Comparison of ENCODE assay signal across 19 cellular contexts in the genomic region with DNA sequence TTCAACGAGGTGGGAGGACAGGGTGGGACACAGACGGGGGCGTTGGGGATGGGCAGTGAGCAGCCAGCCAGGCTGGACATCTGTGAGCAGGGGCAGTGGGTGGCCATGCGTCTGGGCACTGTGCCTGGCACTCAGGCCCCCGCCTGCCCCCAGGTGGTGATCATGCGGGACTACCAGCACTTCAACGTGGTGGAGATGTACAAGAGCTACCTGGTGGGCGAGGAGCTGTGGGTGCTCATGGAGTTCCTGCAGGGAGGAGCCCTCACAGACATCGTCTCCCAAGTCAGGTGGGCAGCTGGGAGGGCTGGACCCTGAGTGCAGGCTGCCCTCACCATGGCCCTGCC. TPM values are rescaled to one million over a fixed set of nuclear protein-coding genes. Genes with fewer than 3 reads are reported as not detected.
DNase-seq lines count a peak whose midpoint lies in the region; ATAC-seq, FAIRE-seq and TF ChIP-seq lines count a peak whose summit lies in the region.
"Had no signal": no experiment of that assay in that cellular context is flagged by ENCODE, and none has a peak within 500 bp of the region (broad histone marks: within the 10 kb centered on the region; RNA-seq: fewer than 3 reads in every experiment).

No MANE protein-coding gene starts in this region.

- ATAC-seq in CD4-positive, alpha-beta T cell (ENCODE audit: poor library complexity), result peak; percentile 33
- ATAC-seq in GM23338, result peak; percentile 9; the same call in 2 of the 3 replicates

- H3K27me3 ChIP-seq in CD4-positive, alpha-beta T cell (ENCODE audit: control insufficient read depth, insufficient read depth, low read length), result peaks cover 5% of the 10 kb centered on the region
- H3K27me3 ChIP-seq in GM23338 (ENCODE audit: insufficient read depth) (no peaks in the 10 kb centered on the region), keratinocyte (ENCODE audit: control insufficient read depth, extremely low read depth, insufficient read depth, low read length) (no peaks in the 10 kb centered on the region)

- no peak for TF ChIP-seq CTCF in CD4-positive, alpha-beta T cell (IDR thresholded peaks at IDR 0.05)
- TF ChIP-seq CTCF in GM23338 (conservative IDR thresholded peaks at IDR 0.05; ENCODE audit: low read depth in 2 of 2) (peak in 1 of 2 experiments; percentile 18; a peak in 2 of 4 replicates), keratinocyte (optimal IDR thresholded peaks at IDR 0.05 in 1 of 3, IDR thresholded peaks at IDR 0.05 in 1 of 3, conservative IDR thresholded peaks at IDR 0.05 in 1 of 3; ENCODE audit: extremely low read depth in 1 of 3, insufficient read depth in 2 of 3, low read length in 3 of 3) (peak; percentile 29 to 69 (median 43)), endothelial cell (IDR thresholded peaks at IDR 0.05; ENCODE audit: unreplicated experiment) (no peak), lower leg skin (IDR thresholded peaks at IDR 0.05) (no peak)

- H3K4me1 Mint-ChIP-seq in CD4-positive, alpha-beta T cell (ENCODE audit: low read depth), result peaks cover 7% of the 10 kb centered on the region
- peaks cover 23% of the 10 kb centered on the region for H3K4me1 Mint-ChIP-seq in GM23338
- H3K4me1 Mint-ChIP-seq in endothelial cell (ENCODE audit: unreplicated experiment), result peaks cover 21% of the 10 kb centered on the region

- POLR2A ChIA-PET in CD4-positive, alpha-beta T cell (lab: Charles Lee), result interaction anchor here (0.6 kb wide), 1 partner anchor 77 kb away, joined by 3 read pairs; no protein-coding TSS in a partner anchor

- H2AFZ ChIP-seq in GM23338, result no peak overlapping the region
- H2AFZ ChIP-seq in keratinocyte (ENCODE audit: control insufficient read depth, low read length), result no peak overlapping the region

- no peaks in the 10 kb centered on the region for H3K9me2 ChIP-seq in GM23338 (ENCODE audit: insufficient read depth)

- dilution Hi-C loops in keratinocyte (cut with MboI; ENCODE audit: extremely low pct_ligation_motif_present, low sequenced_read_pairs), result loop anchor here (5.0 kb wide), 1 partner anchor 55 kb away; no protein-coding TSS in a partner anchor

- H3K27me3 Mint-ChIP-seq in CD4-positive, alpha-beta T cell, result peaks cover 6% of the 10 kb centered on the region
- H3K27me3 Mint-ChIP-seq in GM23338 (ENCODE audit: insufficient read depth, low read depth, poor library complexity) (peaks cover 20% of the 10 kb centered on the region), endothelial cell (ENCODE audit: unreplicated experiment) (peaks cover 2% of the 10 kb centered on the region)

- no peaks in the 10 kb centered on the region for H3K4me1 ChIP-seq in GM23338 (ENCODE audit: insufficient read depth)
- H3K4me1 ChIP-seq in keratinocyte (ENCODE audit: control insufficient read depth, extremely low read depth, insufficient read depth, low read length), result no peaks in the 10 kb centered on the region

- CTCF ChIA-PET in CD4-positive, alpha-beta T cell (lab: Charles Lee), result interaction anchor here (0.6 to 3.5 kb wide), 3 partner anchors 55 to 226 kb away, joined by 3 to 46 read pairs (median 27); no protein-coding TSS in a partner anchor

- WGBS in lower leg skin, 2 donors, result 56 to 60% methylated on average over 7 to 9 of the region's 9 CpGs

- H3K9me1 ChIP-seq in keratinocyte (ENCODE audit: control insufficient read depth, extremely low read depth, insufficient read depth, low read length), result no peaks in the 10 kb centered on the region

- H3K79me2 ChIP-seq in GM23338 (replicated peaks; ENCODE audit: insufficient read depth) (no peaks in the 10 kb centered on the region), keratinocyte (ENCODE audit: control insufficient read depth, insufficient read depth, low read length) (no peaks in the 10 kb centered on the region)

- H3K27ac Mint-ChIP-seq in CD4-positive, alpha-beta T cell, result no peak overlapping the region
- H3K27ac Mint-ChIP-seq in GM23338, result no peak overlapping the region
- no peak overlapping the region for H3K27ac Mint-ChIP-seq in endothelial cell (ENCODE audit: unreplicated experiment)
- H3K27ac Mint-ChIP-seq: CD4-positive, alpha-beta memory T cell had no signal

- no peak for TF ChIP-seq POLR2A in lower leg skin (IDR thresholded peaks at IDR 0.05)

- DNase-seq in CD4-positive, alpha-beta T cell, result no peak
- DNase-seq in GM23338 (ENCODE audit: low spot score) (no peak), SK-MEL-5 (ENCODE audit: low read depth, low spot score) (peak; percentile 51), keratinocyte (ENCODE audit: low read depth, low spot score) (no peak), endothelial cell (ENCODE audit: low spot score) (no peak), lower leg skin (ENCODE audit: low spot score in 2 of 2) (no peak), NCI-H526 treated with DMSO at 0.1 percent for 48 hours (lab: John Stamatoyannopoulos, UW) (no peak), ecto neural progenitor cell (ENCODE audit: low spot score) (no peak)
- DNase-seq: activated CD4-positive, alpha-beta T cell treated with anti-CD3 and anti-CD28 coated beads, Interleukin-2, amount 50 U/mL, for 48 hours; activated gamma-delta T cell treated with Interleukin-2 at 50 U/mL for 16 hours; CD4-positive, alpha-beta memory T cell; cerebellar nuclear complex; NCI-H2029; OCI-M1; retina had no signal

- no peaks in the 10 kb centered on the region for H3K36me3 ChIP-seq in GM23338 (ENCODE audit: insufficient read depth)
- peaks cover 40 to 41% of the 10 kb centered on the region in 2 experiments for H3K36me3 ChIP-seq in keratinocyte (ENCODE audit: control insufficient read depth in 2 of 2, extremely low read depth in 1 of 2, insufficient read depth in 2 of 2, low read length in 2 of 2)

- FAIRE-seq in keratinocyte (lab: Jason Lieb, UNC), result no peak
- FAIRE-seq: islet of Langerhans had no signal

- H3K27ac ChIP-seq in CD4-positive, alpha-beta T cell (ENCODE audit: low read depth, low read length), result no peak overlapping the region
- H3K27ac ChIP-seq in GM23338 (ENCODE audit: low read depth), result no peak overlapping the region
- no peak overlapping the region for H3K27ac ChIP-seq in keratinocyte (ENCODE audit: control insufficient read depth, insufficient read depth, low read length)

- no peaks in the 10 kb centered on the region for H3K9me3 ChIP-seq in CD4-positive, alpha-beta T cell (ENCODE audit: control insufficient read depth, low read length)
- no peaks in the 10 kb centered on the region for H3K9me3 ChIP-seq in keratinocyte (ENCODE audit: control insufficient read depth, low read depth, low read length)

- no peak overlapping the region for H3K4me3 ChIP-seq in GM23338
- H3K4me3 ChIP-seq in keratinocyte (ENCODE audit: control insufficient read depth in 2 of 3, extremely low read depth in 1 of 3, insufficient read depth in 2 of 3, low read depth in 1 of 3, low read length in 3 of 3), result no peak overlapping the region
- H3K4me3 ChIP-seq in lower leg skin (ENCODE audit: low read depth, poor library complexity, severe bottlenecking), result no peak overlapping the region

- no peak overlapping the region for H3K9ac ChIP-seq in keratinocyte (ENCODE audit: control insufficient read depth, extremely low read depth, insufficient read depth, low read length)

- H4K20me1 ChIP-seq in GM23338 (replicated peaks; ENCODE audit: insufficient read depth) (no peaks in the 10 kb centered on the region), keratinocyte (ENCODE audit: control insufficient read depth, extremely low read depth, insufficient read depth, low read length) (no peaks in the 10 kb centered on the region)

- no peaks in the 10 kb centered on the region for H3K36me3 Mint-ChIP-seq in CD4-positive, alpha-beta T cell (ENCODE audit: low read depth)
- no peaks in the 10 kb centered on the region; the same call in 2 of the 3 replicates for H3K36me3 Mint-ChIP-seq in GM23338 (ENCODE audit: low read depth)
- H3K36me3 Mint-ChIP-seq in endothelial cell (ENCODE audit: low read depth, unreplicated experiment), result no peaks in the 10 kb centered on the region
- H3K36me3 Mint-ChIP-seq: CD4-positive, alpha-beta memory T cell had no signal

- intact Hi-C loops in CD4-positive, alpha-beta T cell (cut with DNase I, micrococcal nuclease), result loop anchor here (5.0 to 10.0 kb wide), 3 partner anchors 385 to 1568 kb away; no protein-coding TSS in a partner anchor
- intact Hi-C loops in lower leg skin (cut with DNase I; ENCODE audit: low total_unique reads), result loop anchor here (5.0 kb wide), 1 partner anchor 55 kb away; no protein-coding TSS in a partner anchor

- no peaks in the 10 kb centered on the region for H3K9me3 Mint-ChIP-seq in CD4-positive, alpha-beta T cell
- H3K9me3 Mint-ChIP-seq in GM23338 (no peaks in the 10 kb centered on the region), endothelial cell (ENCODE audit: unreplicated experiment) (no peaks in the 10 kb centered on the region)
- H3K9me3 Mint-ChIP-seq: CD4-positive, alpha-beta memory T cell had no signal

- in situ Hi-C loops in SK-MEL-5 (cut with HindIII; ENCODE audit: low pct_unique_long_range_greater_than_20kb, low sequenced_read_pairs), result no loop called here

- H3F3A ChIP-seq in GM23338 (replicated peaks; ENCODE audit: low read depth), result no peaks in the 10 kb centered on the region

- no peak overlapping the region for H3K4me3 Mint-ChIP-seq in CD4-positive, alpha-beta T cell
- H3K4me3 Mint-ChIP-seq in GM23338 (no peak overlapping the region), endothelial cell (ENCODE audit: unreplicated experiment) (no peak overlapping the region)
- H3K4me3 Mint-ChIP-seq: CD4-positive, alpha-beta memory T cell had no signal

- H3K4me2 ChIP-seq in GM23338 (no peak overlapping the region), keratinocyte (ENCODE audit: control insufficient read depth, extremely low read depth, insufficient read depth, low read depth, low read length) (no peak overlapping the region)

RNA-seq across cellular contexts. Expression of a gene that starts 10.2 kb away (rescaled TPM):
- not detected for total RNA-seq in CD4-positive, alpha-beta T cell
- 0.59 and 0.74 TPM in 2 replicates for total RNA-seq in GM23338 (2014; rRNA removed; shearing (Covaris generic))
- polyA plus RNA-seq in GM23338 (2016; fragmentation: Nextera tagmentation; extraction: Ambion mirVana) (not detected in 2 replicates), keratinocyte (not detected in 3 replicates)
- total RNA-seq in SK-MEL-5 (2014; rRNA removed; shearing (Covaris generic)), result 0.16 and 0.29 TPM in 2 replicates
- polyA plus RNA-seq in SK-MEL-5 (2015; cell fraction: cytosol; rRNA removed), result not detected in 2 replicates
- polyA plus RNA-seq in SK-MEL-5 (2015; cell fraction: nucleus; rRNA removed), result not detected in 2 replicates
- not detected for polyA plus RNA-seq in keratinocyte (2011; ENCODE audit: low read depth)
- polyA plus RNA-seq in keratinocyte (2011; cell fraction: cytosol; rRNA removed), result not detected in 2 replicates
- not detected in 2 replicates for polyA plus RNA-seq in keratinocyte (2011; cell fraction: nucleus; rRNA removed)
- not detected in 2 replicates for polyA plus RNA-seq in keratinocyte (2012; ENCODE audit: low replicate concordance)
- not detected in 3 replicates for polyA minus RNA-seq in keratinocyte
- not detected for polyA minus RNA-seq in keratinocyte (2011; cell fraction: cytosol; rRNA and poly(A)+ RNA removed)
- polyA minus RNA-seq in keratinocyte (2011; cell fraction: nucleus; rRNA and poly(A)+ RNA removed), result not detected in 2 replicates
- total RNA-seq in endothelial cell (ENCODE audit: unreplicated experiment) (not detected), lower leg skin (not detected)
- total RNA-seq: CD4-positive, alpha-beta memory T cell; myocyte; T-helper 1 cell treated with Interleukin-12 subunit alpha and Interleukin-12 subunit beta and Interleukin-4 antibody, amounts not matched to agents 30 ng/mL and 1 ng/mL, for 36 hours had no signal
- polyA plus RNA-seq: CD4-positive, alpha-beta memory T cell had no signal

RNA-seq across cellular contexts. Expression of a gene that starts 33.8 kb away (rescaled TPM):
- under 1 TPM; 0.34 to 0.36 TPM for total RNA-seq in CD4-positive, alpha-beta T cell
- total RNA-seq in GM23338 (2014; rRNA removed; shearing (Covaris generic)), result 6.6 and 20.0 TPM in 2 replicates
- polyA plus RNA-seq in GM23338 (2016; fragmentation: Nextera tagmentation; extraction: Ambion mirVana) (2.4 and 2.9 TPM in 2 replicates), keratinocyte (9.6 to 19.2 TPM (median 11.5 TPM) in 3 replicates)
- not detected in 2 replicates for total RNA-seq in SK-MEL-5 (2014; rRNA removed; shearing (Covaris generic))
- polyA plus RNA-seq in SK-MEL-5 (2015; cell fraction: cytosol; rRNA removed), result not detected in 2 replicates
- not detected in 2 replicates for polyA plus RNA-seq in SK-MEL-5 (2015; cell fraction: nucleus; rRNA removed)
- polyA plus RNA-seq in keratinocyte (2011; ENCODE audit: low read depth), result 4.4 TPM
- polyA plus RNA-seq in keratinocyte (2011; cell fraction: cytosol; rRNA removed), result 8.9 and 16.2 TPM in 2 replicates
- polyA plus RNA-seq in keratinocyte (2011; cell fraction: nucleus; rRNA removed), result 19.8 and 25.6 TPM in 2 replicates
- polyA plus RNA-seq in keratinocyte (2012; ENCODE audit: low replicate concordance), result 11.2 and 18.3 TPM in 2 replicates
- 14.0 to 20.3 TPM (median 15.3 TPM) in 3 replicates for polyA minus RNA-seq in keratinocyte
- 51.4 TPM for polyA minus RNA-seq in keratinocyte (2011; cell fraction: cytosol; rRNA and poly(A)+ RNA removed)
- polyA minus RNA-seq in keratinocyte (2011; cell fraction: nucleus; rRNA and poly(A)+ RNA removed), result 15.9 and 22.1 TPM in 2 replicates
- total RNA-seq in endothelial cell (ENCODE audit: unreplicated experiment) (0.31 TPM), lower leg skin (10 to 100 TPM; 48.3 to 83.9 (median 70.4) TPM)
- total RNA-seq: H4 had no signal

RNA-seq across cellular contexts. Expression of a gene that starts 35.0 kb away (rescaled TPM):
- total RNA-seq in CD4-positive, alpha-beta T cell, result 100 to 1,000 TPM; 206 to 222 TPM
- 8.5 and 13.8 TPM in 2 replicates for total RNA-seq in GM23338 (2014; rRNA removed; shearing (Covaris generic))
- polyA plus RNA-seq in GM23338 (2016; fragmentation: Nextera tagmentation; extraction: Ambion mirVana) (7.5 and 9.5 TPM in 2 replicates), keratinocyte (0.52 to 1.1 TPM (median 0.73 TPM) in 3 replicates)
- total RNA-seq in SK-MEL-5 (2014; rRNA removed; shearing (Covaris generic)), result 1.9 and 3.2 TPM in 2 replicates
- 0.69 and 1.4 TPM in 2 replicates for polyA plus RNA-seq in SK-MEL-5 (2015; cell fraction: cytosol; rRNA removed)
- 4.2 and 6.5 TPM in 2 replicates for polyA plus RNA-seq in SK-MEL-5 (2015; cell fraction: nucleus; rRNA removed)
- polyA plus RNA-seq in keratinocyte (2011; ENCODE audit: low read depth), result not detected
- polyA plus RNA-seq in keratinocyte (2011; cell fraction: cytosol; rRNA removed), result 0.69 and 0.72 TPM in 2 replicates
- 0.73 and 1.3 TPM in 2 replicates for polyA plus RNA-seq in keratinocyte (2011; cell fraction: nucleus; rRNA removed)
- 0.23 and 1.4 TPM in 2 replicates for polyA plus RNA-seq in keratinocyte (2012; ENCODE audit: low replicate concordance)
- 0.40 to 0.69 TPM in 2 of 3 replicates, not detected in the other for polyA minus RNA-seq in keratinocyte
- not detected for polyA minus RNA-seq in keratinocyte (2011; cell fraction: cytosol; rRNA and poly(A)+ RNA removed)
- not detected in 2 replicates for polyA minus RNA-seq in keratinocyte (2011; cell fraction: nucleus; rRNA and poly(A)+ RNA removed)
- total RNA-seq in endothelial cell (ENCODE audit: unreplicated experiment) (71.3 TPM), lower leg skin (1 to 10 TPM in 3 of 4 donors, under 1 TPM in 1; 0.88 to 4.2 (median 2.3) TPM)

RNA-seq across cellular contexts. Expression of a gene that starts 50.8 kb away (rescaled TPM):
- 1 to 10 TPM; 6.8 to 7.0 TPM for total RNA-seq in CD4-positive, alpha-beta T cell
- total RNA-seq in GM23338 (2014; rRNA removed; shearing (Covaris generic)), result 32.7 and 33.0 TPM in 2 replicates
- polyA plus RNA-seq in GM23338 (2016; fragmentation: Nextera tagmentation; extraction: Ambion mirVana), result 18.1 and 20.0 TPM in 2 replicates
- total RNA-seq in SK-MEL-5 (2014; rRNA removed; shearing (Covaris generic)), result 11.5 and 12.3 TPM in 2 replicates
- polyA plus RNA-seq in SK-MEL-5 (2015; cell fraction: cytosol; rRNA removed), result 11.6 and 17.8 TPM in 2 replicates
- 7.5 and 7.6 TPM in 2 replicates for polyA plus RNA-seq in SK-MEL-5 (2015; cell fraction: nucleus; rRNA removed)
- 9.1 to 15.2 TPM (median 13.5 TPM) in 3 replicates for polyA plus RNA-seq in keratinocyte
- polyA plus RNA-seq in keratinocyte (2011; ENCODE audit: low read depth), result 2.5 TPM
- polyA plus RNA-seq in keratinocyte (2011; cell fraction: cytosol; rRNA removed), result 8.5 and 17.1 TPM in 2 replicates
- 17.2 and 18.4 TPM in 2 replicates for polyA plus RNA-seq in keratinocyte (2011; cell fraction: nucleus; rRNA removed)
- 7.8 and 18.3 TPM in 2 replicates for polyA plus RNA-seq in keratinocyte (2012; ENCODE audit: low replicate concordance)
- polyA minus RNA-seq in keratinocyte, result 4.8 to 6.7 TPM (median 6.4 TPM) in 3 replicates
- 10.7 TPM for polyA minus RNA-seq in keratinocyte (2011; cell fraction: cytosol; rRNA and poly(A)+ RNA removed)
- polyA minus RNA-seq in keratinocyte (2011; cell fraction: nucleus; rRNA and poly(A)+ RNA removed), result 4.6 and 5.9 TPM in 2 replicates
- 17.7 TPM for total RNA-seq in endothelial cell (ENCODE audit: unreplicated experiment)
- total RNA-seq in lower leg skin, result 10 to 100 TPM in 2 of 4 donors, 1 to 10 TPM in 2; 6.8 to 13.8 (median 10.0) TPM

Comparison
In these comparisons a context has a peak if more than half of its experiments do, and no peak if none do; other contexts are left out.
1. CTCF ChIP-seq: peak in keratinocyte (3 of 3); none in CD4-positive, alpha-beta T cell (single experiment), endothelial cell (single experiment) and lower leg skin (0 of 3).